ENCODE assay signal across 31 cellular contexts in the genomic region with DNA sequence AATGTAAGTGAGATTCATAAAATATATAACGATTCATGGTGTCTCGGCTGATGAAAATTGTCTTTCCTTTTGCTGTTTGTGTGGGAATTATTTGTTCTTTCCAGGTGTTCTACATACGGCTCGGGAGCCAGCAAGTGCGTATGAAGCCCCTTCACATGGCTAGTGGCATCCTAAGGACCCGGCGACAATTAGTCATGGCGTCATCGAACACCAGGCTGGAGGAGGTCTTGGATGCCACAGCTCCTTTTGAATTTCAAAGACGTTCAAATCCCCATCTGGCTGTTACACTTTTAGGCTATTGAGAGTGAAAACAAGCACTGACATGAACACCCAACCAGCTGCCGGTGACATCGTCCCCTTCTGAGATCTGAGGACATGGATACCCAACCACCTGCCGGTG.
"Had no signal": no experiment of that assay in that cellular context is flagged by ENCODE, and none has a peak within 500 bp of the region (broad histone marks: within the 10 kb centered on the region; RNA-seq: fewer than 3 reads in every experiment).

No MANE protein-coding gene starts in this region.

- H3K4me3 ChIP-seq: MG63, Peyer's patch had no signal

- H3K9me3 ChIP-seq: MG63, Peyer's patch had no signal

- H3K27ac ChIP-seq: brain microvascular endothelial cell, Peyer's patch, RWPE1 had no signal

- H3K36me3 ChIP-seq: brain microvascular endothelial cell, MG63, Peyer's patch had no signal

- H3K27me3 Mint-ChIP-seq: activated CD8-positive, alpha-beta T cell treated with anti-CD3 and anti-CD28 coated beads for 36 hours had no signal

- H3K4me3 Mint-ChIP-seq: activated CD4-positive, alpha-beta T cell treated with anti-CD3 and anti-CD28 coated beads, Interleukin-2, amount 10 ng/mL, durations not matched to agents 24 days and 14 days; activated CD8-positive, alpha-beta T cell treated with anti-CD3 and anti-CD28 coated beads for 36 hours; activated naive CD8-positive, alpha-beta T cell treated with anti-CD3 and anti-CD28 coated beads for 36 hours; activated T-cell treated with anti-CD3 and anti-CD28 coated beads, Interleukin-2, amount 50 U/mL, for 72 hours; activated T-helper 17 cell treated with anti-CD3 and anti-CD28 coated beads, Interleukin-2, amount 50 U/mL, for 72 hours had no signal

- H3K9me3 Mint-ChIP-seq: activated CD4-positive, alpha-beta T cell treated with anti-CD3 and anti-CD28 coated beads, Interleukin-2, amount 10 ng/mL, durations not matched to agents 24 days and 14 days; activated CD8-positive, alpha-beta T cell treated with anti-CD3 and anti-CD28 coated beads for 36 hours; activated naive CD8-positive, alpha-beta T cell treated with anti-CD3 and anti-CD28 coated beads for 36 hours; activated T-cell treated with anti-CD3 and anti-CD28 coated beads, Interleukin-2, amount 50 U/mL, for 72 hours; activated T-helper 17 cell treated with anti-CD3 and anti-CD28 coated beads, Interleukin-2, amount 50 U/mL, for 72 hours had no signal

- H3K27ac Mint-ChIP-seq: activated CD4-positive, alpha-beta T cell treated with anti-CD3 and anti-CD28 coated beads, Interleukin-2, amount 10 ng/mL, durations not matched to agents 24 days and 14 days; activated CD8-positive, alpha-beta T cell treated with anti-CD3 and anti-CD28 coated beads for 36 hours; activated naive CD8-positive, alpha-beta T cell treated with anti-CD3 and anti-CD28 coated beads for 36 hours; activated T-cell treated with anti-CD3 and anti-CD28 coated beads, Interleukin-2, amount 50 U/mL, for 72 hours; activated T-helper 17 cell treated with anti-CD3 and anti-CD28 coated beads, Interleukin-2, amount 50 U/mL, for 72 hours had no signal

- H3K36me3 Mint-ChIP-seq: activated naive CD8-positive, alpha-beta T cell treated with anti-CD3 and anti-CD28 coated beads for 36 hours had no signal

- H3K4me1 Mint-ChIP-seq: activated naive CD8-positive, alpha-beta T cell treated with anti-CD3 and anti-CD28 coated beads for 36 hours; activated T-helper 17 cell treated with anti-CD3 and anti-CD28 coated beads, Interleukin-2, amount 50 U/mL, for 72 hours had no signal

- ATAC-seq: activated CD8-positive, alpha-beta T cell treated with anti-CD3 and anti-CD28 coated beads for 36 hours; activated T-cell treated with anti-CD3 and anti-CD28 coated beads, Interleukin-2, amount 50 U/mL, for 72 hours; activated T-helper 17 cell treated with anti-CD3 and anti-CD28 coated beads, Interleukin-2, amount 50 U/mL, for 72 hours; PC-3; Right ventricle myocardium inferior had no signal

- H3K27me3 ChIP-seq: Peyer's patch had no signal

- H3K4me1 ChIP-seq: Peyer's patch had no signal

- DNase-seq: activated CD4-positive, alpha-beta T cell treated with anti-CD3 and anti-CD28 coated beads, Interleukin-2, amount 10 ng/mL, durations not matched to agents 24 days and 14 days; activated CD4-positive, alpha-beta T cell treated with anti-CD3 and anti-CD28 coated beads, Interleukin-2, amount 50 U/mL, for 4 hours; activated CD8-positive, alpha-beta T cell treated with anti-CD3 and anti-CD28 coated beads for 36 hours; activated effector memory CD4-positive, alpha-beta T cell treated with anti-CD3 and anti-CD28 coated beads, Interleukin-2, amount 50 U/mL, for 16 hours; activated naive CD4-positive, alpha-beta T cell; activated naive CD4-positive, alpha-beta T cell treated with anti-CD3 and anti-CD28 coated beads, Interleukin-2, amount 50 U/mL, for 16 hours; activated naive CD8-positive, alpha-beta T cell treated with anti-CD3 and anti-CD28 coated beads for 36 hours; activated T-cell treated with anti-CD3 and anti-CD28 coated beads, Interleukin-2, amount 50 U/mL, for 1 hour; activated T-cell treated with anti-CD3 and anti-CD28 coated beads, Interleukin-2, amount 50 U/mL, for 72 hours; amniotic stem cell; aorta; brain microvascular endothelial cell; central memory CD4-positive, alpha-beta T cell; Kasumi-1; KG1; MG63; NCI-H1092; NCI-H1436 treated with DMSO at 0.1 percent for 48 hours; NCI-H1694 treated with DMSO at 0.1 percent for 48 hours; NCI-H2029; NCI-H2107; NCI-H510A treated with DMSO at 0.1 percent for 48 hours; PC-3; Peyer's patch; SW 1271; T-helper 1 cell; T-helper 2 cell; T-helper 9 cell had no signal
